12 cellular contexts compared by ENCODE assay signal in genomic region chr1:229296541-229296941, GRCh38. TPM values are rescaled to one million over a fixed set of nuclear protein-coding genes. Genes with fewer than 3 reads are reported as not detected.
DNase-seq lines count a peak whose midpoint lies in the region; ATAC-seq and TF ChIP-seq lines count a peak whose summit lies in the region.
"Had no signal": no experiment of that assay in that cellular context is flagged by ENCODE, and none has a peak within 500 bp of the region (broad histone marks: within the 10 kb centered on the region; RNA-seq: fewer than 3 reads in every experiment).

No MANE protein-coding gene starts in this region.

- H3K9me3 Mint-ChIP-seq in activated T-cell treated with anti-CD3 and anti-CD28 coated beads, Interleukin-2, amount 50 U/mL, for 24 hours = peaks cover under 1% of the 10 kb centered on the region

- peaks cover 35% of the 10 kb centered on the region for H3K36me3 ChIP-seq in right atrium auricular region

- ATAC-seq in Right ventricle myocardium inferior = peak; percentile 76

- no peak overlapping the region for H3K4me3 Mint-ChIP-seq in activated T-cell treated with anti-CD3 and anti-CD28 coated beads, Interleukin-2, amount 50 U/mL, for 24 hours

- no peaks in the 10 kb centered on the region for H3K27me3 ChIP-seq in right atrium auricular region

- H3K27ac ChIP-seq in right atrium auricular region = peak overlapping the region; percentile 33 to 81
- H3K27ac ChIP-seq in substantia nigra (ENCODE audit: low read depth, low read length, poor library complexity, severe bottlenecking) = peak overlapping the region; percentile 24
- no peak overlapping the region for H3K27ac ChIP-seq in caudate nucleus (ENCODE audit: low read depth, low read length)
- H3K27ac ChIP-seq: thoracic aorta had no signal

- no peak overlapping the region for H3K4me3 ChIP-seq in right atrium auricular region
- H3K4me3 ChIP-seq: lung, thoracic aorta had no signal

- no peaks in the 10 kb centered on the region for H3K27me3 Mint-ChIP-seq in activated T-cell treated with anti-CD3 and anti-CD28 coated beads, Interleukin-2, amount 50 U/mL, for 24 hours

- H3K36me3 Mint-ChIP-seq in activated T-cell treated with anti-CD3 and anti-CD28 coated beads, Interleukin-2, amount 50 U/mL, for 24 hours (ENCODE audit: low read depth) = peaks cover 62% of the 10 kb centered on the region

- DNase-seq in Right ventricle myocardium inferior (ENCODE audit: missing footprints) (no peak), cardiac septum (ENCODE audit: low spot score) (no peak), dedifferentiated amniotic fluid mesenchymal stem cell (ENCODE audit: extremely low spot score) (peak; percentile 36), right atrium auricular region (ENCODE audit: low spot score) (peak; percentile 72), substantia nigra (lab: John Stamatoyannopoulos, UW) (no peak), caudate nucleus (lab: John Stamatoyannopoulos, UW) (no peak), LoVo (ENCODE audit: low spot score) (no peak)
- no peak for DNase-seq in activated T-cell treated with anti-CD3 and anti-CD28 coated beads, Interleukin-2, amount 50 U/mL, for 24 hours
- DNase-seq: amygdala, NCI-H2081 had no signal

- intact Hi-C loops in Right ventricle myocardium inferior (cut with DNase I) (no loop called here), cardiac septum (cut with DNase I) (no loop called here)

- no peaks in the 10 kb centered on the region for H3K9me3 ChIP-seq in right atrium auricular region
- H3K9me3 ChIP-seq: thoracic aorta had no signal

- TF ChIP-seq CTCF in right atrium auricular region (IDR thresholded peaks at IDR 0.05) = no peak

- no peak overlapping the region for H3K27ac Mint-ChIP-seq in activated T-cell treated with anti-CD3 and anti-CD28 coated beads, Interleukin-2, amount 50 U/mL, for 24 hours

- H3K4me1 ChIP-seq in right atrium auricular region = peaks cover 0 to 9% of the 10 kb centered on the region in 2 donors

- H3K4me1 Mint-ChIP-seq in activated T-cell treated with anti-CD3 and anti-CD28 coated beads, Interleukin-2, amount 50 U/mL, for 24 hours (ENCODE audit: low read depth) = no peaks in the 10 kb centered on the region

RNA-seq across cellular contexts. Expression of gene RAB4A, which starts 25.6 kb away (rescaled TPM):
- total RNA-seq in Right ventricle myocardium inferior = 131 TPM
- total RNA-seq in cardiac septum = 124 TPM
- total RNA-seq in right atrium auricular region = 10 to 100 TPM; 44.4 to 60.8 TPM

RNA-seq across cellular contexts. Expression of gene CCSAP, which starts 46.3 kb away (rescaled TPM):
- total RNA-seq in Right ventricle myocardium inferior (2.3 TPM), cardiac septum (5.6 TPM), right atrium auricular region (1 to 10 TPM; 2.6 to 2.7 TPM)

Comparison
In these comparisons a context has a peak if more than half of its experiments do, and no peak if none do; other contexts are left out.
1. DNase-seq: peak in dedifferentiated amniotic fluid mesenchymal stem cell (single experiment) and right atrium auricular region (single experiment); none in Right ventricle myocardium inferior (single experiment), cardiac septum (single experiment), substantia nigra (0 of 49), activated T-cell treated with anti-CD3 and anti-CD28 coated beads, Interleukin-2, amount 50 U/mL, for 24 hours (single experiment), caudate nucleus (0 of 61) and LoVo (single experiment).